Comparison of ENCODE assay signal across 15 cellular contexts in the genomic region with DNA sequence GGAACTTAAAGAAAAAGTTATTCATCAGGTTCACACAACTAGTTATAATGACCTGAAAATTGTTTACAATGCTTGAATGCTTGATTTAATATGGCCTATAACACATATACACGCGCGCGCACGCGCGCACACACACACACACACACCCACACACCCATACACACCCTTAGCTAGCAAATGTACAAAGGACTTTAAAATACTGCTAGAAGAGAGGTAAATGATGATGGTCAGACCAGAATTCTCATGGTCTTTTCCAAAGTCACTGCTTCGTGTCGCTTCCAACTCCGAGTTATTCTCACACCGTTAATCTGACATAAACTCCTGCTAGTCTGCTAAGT.
"Had no signal": no experiment of that assay in that cellular context is flagged by ENCODE, and none has a peak within 500 bp of the region (broad histone marks: within the 10 kb centered on the region; RNA-seq: fewer than 3 reads in every experiment).

No MANE protein-coding gene starts in this region.

- H3K27ac ChIP-seq: thyroid gland, upper lobe of right lung had no signal

- DNase-seq: activated CD4-positive, alpha-beta T cell treated with anti-CD3 and anti-CD28 coated beads for 4 hours; activated CD4-positive, CD25-positive, alpha-beta regulatory T cell; activated effector memory CD4-positive, alpha-beta T cell treated with Interleukin-2 at 50 U/mL for 16 hours; activated naive CD8-positive, alpha-beta T cell treated with anti-CD3 and anti-CD28 coated beads, Interleukin-2, amount 10 ng/mL, durations not matched to agents 7 days and 5 days; activated T-cell treated with anti-CD3 and anti-CD28 coated beads, Interleukin-2, amount 50 U/mL, for 48 hours; effector CD8-positive, alpha-beta T cell; islet precursor cell; left cardiac atrium; occipital lobe; retina; stimulated activated CD4-positive, alpha-beta T cell treated with anti-CD3 and anti-CD28 coated beads, Interleukin-4, amount 100 ng/mL, for 4 hours; stimulated activated naive CD8-positive, alpha-beta T cell treated with anti-CD3 and anti-CD28 coated beads, Interleukin-15, Interleukin-2, amounts not matched to agents 100 U/mL and 50 U/mL, for 24 hours; T1000; thyroid gland; upper lobe of right lung had no signal

- H3K9me3 ChIP-seq: thyroid gland, upper lobe of right lung had no signal

- ATAC-seq: left cardiac atrium; stimulated activated naive CD8-positive, alpha-beta T cell treated with anti-CD3 and anti-CD28 coated beads, Interleukin-15, Interleukin-2, amounts not matched to agents 100 U/mL and 50 U/mL, for 24 hours; upper lobe of right lung had no signal

- H3K27me3 ChIP-seq: thyroid gland, upper lobe of right lung had no signal

- H3K4me3 ChIP-seq: thyroid gland, upper lobe of right lung had no signal
